33 cellular contexts compared by ENCODE assay signal in genomic region chr15:37245358-37245757, GRCh38.
"Had no signal": no experiment of that assay in that cellular context is flagged by ENCODE, and none has a peak within 500 bp of the region (broad histone marks: within the 10 kb centered on the region; RNA-seq: fewer than 3 reads in every experiment).

No MANE protein-coding gene starts in this region.

- H3K36me3 Mint-ChIP-seq: activated naive CD4-positive, alpha-beta T cell treated with anti-CD3 and anti-CD28 coated beads, Interleukin-2, amount 50 U/mL, for 24 hours; activated naive CD8-positive, alpha-beta T cell treated with anti-CD3 and anti-CD28 coated beads for 36 hours; WTC11 had no signal

- ATAC-seq: activated CD8-positive, alpha-beta T cell treated with anti-CD3 and anti-CD28 coated beads for 36 hours; activated naive CD8-positive, alpha-beta T cell treated with anti-CD3 and anti-CD28 coated beads, Interleukin-2, amount 50 U/mL, for 24 hours; activated T-cell treated with anti-CD3 and anti-CD28 coated beads, Interleukin-2, amount 50 U/mL, for 4 hours; body of pancreas; esophagus mucosa; T-helper 17 cell; WTC11 had no signal

- DNase-seq: activated CD4-positive, alpha-beta T cell treated with anti-CD3 and anti-CD28 coated beads for 1 hour; activated CD4-positive, alpha-beta T cell treated with anti-CD3 and anti-CD28 coated beads for 4 hours; activated CD4-positive, alpha-beta T cell treated with anti-CD3 and anti-CD28 coated beads, Interleukin-2, amount 10 ng/mL, durations not matched to agents 7 days and 5 days; activated CD4-positive, alpha-beta T cell treated with anti-CD3 and anti-CD28 coated beads, Interleukin-2, amount 50 U/mL, for 48 hours; activated CD8-positive, alpha-beta memory T cell treated with anti-CD3 and anti-CD28 coated beads for 24 hours; activated CD8-positive, alpha-beta T cell treated with anti-CD3 and anti-CD28 coated beads for 36 hours; activated effector memory CD4-positive, alpha-beta T cell treated with anti-CD3 and anti-CD28 coated beads, Interleukin-2, amount 50 U/mL, for 16 hours; activated naive CD4-positive, alpha-beta T cell treated with anti-CD3 and anti-CD28 coated beads for 36 hours; activated naive CD8-positive, alpha-beta T cell treated with anti-CD3 and anti-CD28 coated beads for 36 hours; activated naive CD8-positive, alpha-beta T cell treated with anti-CD3 and anti-CD28 coated beads, Interleukin-2, amount 50 U/mL, for 24 hours; activated T-cell treated with anti-CD3 and anti-CD28 coated beads, Interleukin-2, amount 50 U/mL, for 4 hours; adrenal gland; amygdala; aorta; body of pancreas; central memory CD4-positive, alpha-beta T cell; cerebellar nuclear complex; colonic mucosa; effector CD8-positive, alpha-beta T cell; foreskin fibroblast; head of caudate nucleus; T-helper 1 cell; T-helper 17 cell; T1000 had no signal

- H3K4me1 Mint-ChIP-seq: activated CD4-positive, alpha-beta T cell treated with anti-CD3 and anti-CD28 coated beads, Interleukin-2, amount 10 ng/mL, durations not matched to agents 7 days and 5 days; activated naive CD4-positive, alpha-beta T cell treated with anti-CD3 and anti-CD28 coated beads, Interleukin-2, amount 50 U/mL, for 24 hours; activated naive CD8-positive, alpha-beta T cell treated with anti-CD3 and anti-CD28 coated beads for 36 hours; activated naive CD8-positive, alpha-beta T cell treated with anti-CD3 and anti-CD28 coated beads, Interleukin-2, amount 50 U/mL, for 24 hours; T-helper 17 cell had no signal

- H3K9me3 Mint-ChIP-seq: activated CD4-positive, alpha-beta T cell treated with anti-CD3 and anti-CD28 coated beads, Interleukin-2, amount 10 ng/mL, durations not matched to agents 7 days and 5 days; activated CD8-positive, alpha-beta T cell treated with anti-CD3 and anti-CD28 coated beads for 36 hours; activated naive CD4-positive, alpha-beta T cell treated with anti-CD3 and anti-CD28 coated beads, Interleukin-2, amount 50 U/mL, for 24 hours; activated naive CD8-positive, alpha-beta T cell treated with anti-CD3 and anti-CD28 coated beads for 36 hours; activated naive CD8-positive, alpha-beta T cell treated with anti-CD3 and anti-CD28 coated beads, Interleukin-2, amount 50 U/mL, for 24 hours; WTC11 had no signal

- H3K4me3 ChIP-seq: adrenal gland, body of pancreas, cardiac muscle cell, colonic mucosa had no signal

- H3K36me3 ChIP-seq: adrenal gland, cardiac muscle cell, colonic mucosa had no signal

- H3K4me1 ChIP-seq: adrenal gland, colonic mucosa had no signal

- H3K27me3 Mint-ChIP-seq: activated CD4-positive, alpha-beta T cell treated with anti-CD3 and anti-CD28 coated beads, Interleukin-2, amount 10 ng/mL, durations not matched to agents 7 days and 5 days; activated CD8-positive, alpha-beta T cell treated with anti-CD3 and anti-CD28 coated beads for 36 hours; T-helper 17 cell had no signal

- H3K27ac Mint-ChIP-seq: activated CD4-positive, alpha-beta T cell treated with anti-CD3 and anti-CD28 coated beads, Interleukin-2, amount 10 ng/mL, durations not matched to agents 7 days and 5 days; activated CD8-positive, alpha-beta T cell treated with anti-CD3 and anti-CD28 coated beads for 36 hours; activated naive CD4-positive, alpha-beta T cell treated with anti-CD3 and anti-CD28 coated beads for 36 hours; activated naive CD4-positive, alpha-beta T cell treated with anti-CD3 and anti-CD28 coated beads, Interleukin-2, amount 50 U/mL, for 24 hours; activated naive CD8-positive, alpha-beta T cell treated with anti-CD3 and anti-CD28 coated beads for 36 hours; activated naive CD8-positive, alpha-beta T cell treated with anti-CD3 and anti-CD28 coated beads, Interleukin-2, amount 50 U/mL, for 24 hours; activated T-helper 1 cell treated with anti-CD3 and anti-CD28 coated beads, Interleukin-12 subunit alpha, Interleukin-12 subunit beta, Interleukin-2, Interleukin-4 antibody, amounts not matched to agents 30 ng/mL and 10 ng/mL and 1 ng/mL, durations not matched to agents 14 hours and 24 hours and 36 hours; activated T-helper 2 cell treated with anti-CD3 and anti-CD28 coated beads, Interferon-gamma antibody, Interleukin-2, Interleukin-4, amounts not matched to agents 10 μg/mL and 5 μg/mL and 100 μg/mL, durations not matched to agents 14 hours and 24 hours and 36 hours; T-helper 17 cell; T-helper 2 cell treated with Interferon-gamma antibody and Interleukin-4, amounts not matched to agents 5 μg/mL and 100 μg/mL, for 36 hours; WTC11 had no signal

- H3K27ac ChIP-seq: adrenal gland, body of pancreas, cardiac muscle cell, colonic mucosa, VCaP had no signal

- H3K9me3 ChIP-seq: adrenal gland, body of pancreas, colonic mucosa had no signal

- H3K27me3 ChIP-seq: adrenal gland, body of pancreas, cardiac muscle cell, colonic mucosa had no signal

- FAIRE-seq: frontal cortex had no signal

- H3K4me3 Mint-ChIP-seq: activated CD4-positive, alpha-beta T cell treated with anti-CD3 and anti-CD28 coated beads, Interleukin-2, amount 10 ng/mL, durations not matched to agents 7 days and 5 days; activated CD8-positive, alpha-beta T cell treated with anti-CD3 and anti-CD28 coated beads for 36 hours; activated naive CD4-positive, alpha-beta T cell treated with anti-CD3 and anti-CD28 coated beads for 36 hours; activated naive CD4-positive, alpha-beta T cell treated with anti-CD3 and anti-CD28 coated beads, Interleukin-2, amount 50 U/mL, for 24 hours; activated naive CD8-positive, alpha-beta T cell treated with anti-CD3 and anti-CD28 coated beads for 36 hours; activated naive CD8-positive, alpha-beta T cell treated with anti-CD3 and anti-CD28 coated beads, Interleukin-2, amount 50 U/mL, for 24 hours; activated T-cell treated with anti-CD3 and anti-CD28 coated beads, Interleukin-2, amount 50 U/mL, for 4 hours; activated T-helper 1 cell treated with anti-CD3 and anti-CD28 coated beads, Interleukin-12 subunit alpha, Interleukin-12 subunit beta, Interleukin-2, Interleukin-4 antibody, amounts not matched to agents 30 ng/mL and 10 ng/mL and 1 ng/mL, durations not matched to agents 14 hours and 24 hours and 36 hours; T-helper 17 cell; T-helper 2 cell treated with Interferon-gamma antibody and Interleukin-4, amounts not matched to agents 5 μg/mL and 100 μg/mL, for 36 hours; WTC11 had no signal
